9 cellular contexts compared by ENCODE assay signal in genomic region chr14:92352158-92352985, GRCh38. TPM values are rescaled to one million over a fixed set of nuclear protein-coding genes. Genes with fewer than 3 reads are reported as not detected.
DNase-seq lines count a peak whose midpoint lies in the region; ATAC-seq and TF ChIP-seq lines count a peak whose summit lies in the region.
"Had no signal": no experiment of that assay in that cellular context is flagged by ENCODE, and none has a peak within 500 bp of the region (broad histone marks: within the 10 kb centered on the region; RNA-seq: fewer than 3 reads in every experiment).

No MANE protein-coding gene starts in this region.

- no peaks in the 10 kb centered on the region for H3K9me3 ChIP-seq in OCI-LY7 (ENCODE audit: low read length)
- no peaks in the 10 kb centered on the region for H3K9me3 ChIP-seq in fibroblast of lung (ENCODE audit: control insufficient read depth, insufficient read depth, low read depth, low read length)

- H4K20me1 ChIP-seq in OCI-LY7 (ENCODE audit: insufficient read depth, low read length) (no peaks in the 10 kb centered on the region), fibroblast of lung (ENCODE audit: control insufficient read depth, extremely low read depth, insufficient read depth, low read length) (no peaks in the 10 kb centered on the region)

- H3K36me3 ChIP-seq in OCI-LY7 (ENCODE audit: insufficient read depth, low read length) = no peaks in the 10 kb centered on the region
- H3K36me3 ChIP-seq in fibroblast of lung (ENCODE audit: control insufficient read depth, insufficient read depth, low read length) = no peaks in the 10 kb centered on the region

- H3K27me3 ChIP-seq in fibroblast of lung (ENCODE audit: control insufficient read depth, insufficient read depth, low read length) = peaks cover 6% of the 10 kb centered on the region

- CTCF ChIA-PET in OCI-LY7 (lab: Charles Lee; ENCODE audit: unreplicated experiment) = no interaction called here

- H3K4me1 ChIP-seq in OCI-LY7 (ENCODE audit: insufficient read depth, low read length, poor library complexity, severe bottlenecking) (peaks cover 10% of the 10 kb centered on the region), fibroblast of lung (ENCODE audit: control insufficient read depth, extremely low read depth, insufficient read depth, low read length) (no peaks in the 10 kb centered on the region)

- H3K79me2 ChIP-seq in OCI-LY7 (ENCODE audit: insufficient read depth, low read depth, low read length) (no peaks in the 10 kb centered on the region), fibroblast of lung (ENCODE audit: control insufficient read depth, insufficient read depth, low read length) (no peaks in the 10 kb centered on the region)

- TF ChIP-seq CTCF in GM12874 (IDR thresholded peaks at IDR 0.05; ENCODE audit: insufficient read depth, low read depth, low read length) (peak; percentile 48; the same call in 1 of the 2 replicates), OCI-LY7 (conservative IDR thresholded peaks at IDR 0.05; ENCODE audit: low read length) (peak; percentile 86), fibroblast of lung (conservative IDR thresholded peaks at IDR 0.05 in 1 of 2, IDR thresholded peaks at IDR 0.05 in 1 of 2; ENCODE audit: low read depth in 1 of 2, low read length in 2 of 2) (peak; percentile 26 to 28)

- H3K4me3 ChIP-seq in OCI-LY7 (ENCODE audit: low read depth, low read length, poor library complexity, severe bottlenecking) (no peak overlapping the region), fibroblast of lung (replicated peaks in 1 of 4; ENCODE audit: control extremely low read depth in 1 of 4, insufficient read depth in 1 of 4, low read depth in 3 of 4, low read length in 4 of 4) (no peak overlapping the region)

- intact Hi-C loops in OCI-LY7 (cut with micrococcal nuclease; ENCODE audit: unreplicated experiment) = no loop called here
- intact Hi-C loops in sciatic nerve (cut with DNase I) = no loop called here

- H2AFZ ChIP-seq in OCI-LY7 (ENCODE audit: low read length) (no peak overlapping the region), fibroblast of lung (ENCODE audit: low read length) (no peak overlapping the region)

- H3K27ac ChIP-seq in OCI-LY7 (ENCODE audit: low read depth, low read length, poor library complexity, severe bottlenecking) (no peak overlapping the region), fibroblast of lung (ENCODE audit: insufficient read depth, low read length) (no peak overlapping the region)

- H3K9me2 ChIP-seq in OCI-LY7 (ENCODE audit: insufficient read depth, low read length) = no peaks in the 10 kb centered on the region

- ATAC-seq in activated CD4-positive, CD25-positive, alpha-beta regulatory T cell treated with anti-CD3 and anti-CD28 coated beads, Interleukin-2, amount 50 U/mL, for 24 hours = no peak
- ATAC-seq in sciatic nerve = no peak

- POLR2A ChIA-PET in OCI-LY7 (lab: Charles Lee) = interaction anchor here (0.7 to 1.2 kb wide), 2 partner anchors 10 to 23 kb away, joined by 3 to 4 read pairs; no protein-coding TSS in a partner anchor

- no TSS peak for BruUV-seq in OCI-LY7 (replicated peaks; lab: Mats Ljungman, UMichigan)

- H3K4me2 ChIP-seq in OCI-LY7 (ENCODE audit: low read length) = no peak overlapping the region
- H3K4me2 ChIP-seq in fibroblast of lung (ENCODE audit: extremely low read depth, insufficient read depth, low read length) = no peak overlapping the region

- no peak overlapping the region for H3K9ac ChIP-seq in fibroblast of lung (ENCODE audit: insufficient read depth, low read length)

- DNase-seq in A172 (ENCODE audit: low spot score) (peak; percentile 19), OCI-LY7 (ENCODE audit: low spot score) (peak; percentile 26), fibroblast of lung (ENCODE audit: low read depth in 2 of 2) (peak in 1 of 2 donors; percentile 22), putamen (ENCODE audit: low spot score) (no peak), sciatic nerve (ENCODE audit: low spot score) (no peak), inferior parietal cortex (ENCODE audit: extremely low spot score) (no peak)

RNA-seq across cellular contexts. Expression of gene SLC24A4, which starts 29.4 kb away (rescaled TPM):
- not detected in 2 replicates for total RNA-seq in A172 (2014; rRNA removed; shearing (Covaris generic))
- not detected in 2 replicates for total RNA-seq in OCI-LY7 (2014; rRNA removed; shearing (Covaris generic))
- total RNA-seq in OCI-LY7 (2022) = not detected in 2 replicates
- total RNA-seq in fibroblast of lung = not detected in 2 replicates
- polyA plus RNA-seq in fibroblast of lung = 0.03 TPM in 1 of 2 replicates, not detected in the other
- not detected in 2 replicates for polyA plus RNA-seq in fibroblast of lung (2012)
- polyA minus RNA-seq in fibroblast of lung (ENCODE audit: low replicate concordance) = 0.07 TPM in 1 of 2 replicates, not detected in the other
- 3.6 TPM for total RNA-seq in sciatic nerve
- total RNA-seq: myocyte had no signal

Comparison
In these comparisons a context has a peak if more than half of its experiments do, and no peak if none do; other contexts are left out.
1. DNase-seq: peak in A172 (single experiment) and OCI-LY7 (single experiment); none in putamen (single experiment), sciatic nerve (single experiment) and inferior parietal cortex (single experiment).
2. CTCF ChIP-seq: peak in every context shown above with its lines; median percentile 86 in OCI-LY7; 48 in GM12874; 27 in fibroblast of lung.